27 cellular contexts compared by ENCODE assay signal in the genomic region with DNA sequence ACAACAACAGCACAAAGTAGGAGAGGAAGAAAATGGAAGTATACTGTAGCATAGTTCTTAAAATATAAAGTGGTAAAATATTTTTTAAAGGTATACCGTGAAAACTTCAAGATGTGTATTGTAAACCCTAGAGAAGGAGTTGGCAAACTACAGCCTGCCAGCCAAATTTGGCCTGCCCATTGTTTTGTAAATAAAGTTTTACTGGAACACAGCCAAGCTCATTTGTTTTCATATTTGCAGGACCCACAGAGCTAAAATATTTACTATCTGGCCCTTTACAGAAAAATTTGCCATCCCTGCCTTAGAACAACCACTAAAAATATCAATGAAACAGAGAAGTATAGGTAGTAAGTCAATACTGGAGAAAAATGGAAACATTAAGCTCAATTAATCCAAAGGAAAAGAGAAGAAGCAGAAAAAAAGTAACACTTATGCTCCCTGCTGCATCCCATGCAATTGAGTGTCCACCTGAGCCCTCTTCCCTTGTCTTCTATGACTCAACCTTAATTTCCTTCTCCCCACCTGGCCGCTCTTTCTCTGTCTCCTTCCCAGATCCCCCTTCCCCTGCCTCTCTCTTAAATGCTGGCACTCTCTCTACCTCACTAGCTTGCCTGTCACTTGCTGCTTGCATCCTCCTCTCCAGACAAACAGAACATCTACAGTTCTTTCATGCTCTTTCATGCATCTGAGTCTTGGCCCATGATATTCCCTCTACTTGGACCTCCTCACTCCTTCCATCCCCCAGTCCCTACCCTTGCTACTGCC.
"Had no signal": no experiment of that assay in that cellular context is flagged by ENCODE, and none has a peak within 500 bp of the region (broad histone marks: within the 10 kb centered on the region; RNA-seq: fewer than 3 reads in every experiment).

No MANE protein-coding gene starts in this region.

- H3K27me3 Mint-ChIP-seq: memory B cell had no signal

- DNase-seq: effector memory CD4-positive, alpha-beta T cell; glutamatergic neuron; immature natural killer cell; left cardiac atrium; left ventricle myocardium inferior; lower lobe of right lung; natural killer cell; nucleus accumbens; ovary; right cardiac atrium; small intestine; stimulated activated CD4-positive, alpha-beta T cell treated with anti-CD3 and anti-CD28 coated beads, Interleukin-12 subunit alpha, Interleukin-12 subunit beta, amount 100 ng/mL, for 4 hours; stimulated activated CD4-positive, alpha-beta T cell treated with anti-CD3 and anti-CD28 coated beads, Interleukin-2, amount 100 ng/mL, for 48 hours; stimulated activated CD8-positive, alpha-beta memory T cell treated with anti-CD3 and anti-CD28 coated beads, Interleukin-4, amount 100 ng/mL, for 48 hours; stimulated activated naive CD8-positive, alpha-beta T cell treated with anti-CD3 and anti-CD28 coated beads, Interleukin-15, Interleukin-2, amounts not matched to agents 100 U/mL and 50 U/mL, for 24 hours; tibial artery; upper lobe of left lung had no signal

- H3K36me3 Mint-ChIP-seq: immature natural killer cell; memory B cell; mesothelial cell of epicardium; natural killer cell; stimulated activated effector memory CD8-positive, alpha-beta T cell treated with anti-CD3 and anti-CD28 coated beads, Interleukin-12 subunit alpha, Interleukin-12 subunit beta, amount 100 ng/mL, for 72 hours had no signal

- H3K9me3 ChIP-seq: esophagus muscularis mucosa, gastroesophageal sphincter, left ventricle myocardium inferior, lower lobe of right lung, ovary, suprapubic skin, tibial artery, upper lobe of left lung, vagina had no signal

- H3K36me3 ChIP-seq: esophagus muscularis mucosa, gastroesophageal sphincter, left ventricle myocardium inferior, lower lobe of right lung, ovary, suprapubic skin, tibial artery, upper lobe of left lung, vagina had no signal

- H3K4me1 ChIP-seq: esophagus muscularis mucosa, left ventricle myocardium inferior, lower lobe of right lung, suprapubic skin, tibial artery, upper lobe of left lung, vagina had no signal

- H3K27ac Mint-ChIP-seq: memory B cell; mesothelial cell of epicardium; natural killer cell; stimulated activated effector memory CD8-positive, alpha-beta T cell treated with anti-CD3 and anti-CD28 coated beads, Interleukin-12 subunit alpha, Interleukin-12 subunit beta, amount 100 ng/mL, for 72 hours had no signal

- ATAC-seq: gastroesophageal sphincter; left cardiac atrium; lower lobe of right lung; natural killer cell; right cardiac atrium; stimulated activated effector memory CD8-positive, alpha-beta T cell treated with anti-CD3 and anti-CD28 coated beads, Interleukin-12 subunit alpha, Interleukin-12 subunit beta, amount 100 ng/mL, for 72 hours; stimulated activated naive CD8-positive, alpha-beta T cell treated with anti-CD3 and anti-CD28 coated beads, Interleukin-15, Interleukin-2, amounts not matched to agents 100 U/mL and 50 U/mL, for 24 hours had no signal

- H3K4me3 ChIP-seq: esophagus muscularis mucosa, gastroesophageal sphincter, left ventricle myocardium inferior, lower lobe of right lung, ovary, suprapubic skin, tibial artery, upper lobe of left lung, vagina had no signal

- H3K27me3 ChIP-seq: esophagus muscularis mucosa, gastroesophageal sphincter, ovary, suprapubic skin, tibial artery, upper lobe of left lung, vagina had no signal

- H3K4me3 Mint-ChIP-seq: immature natural killer cell; memory B cell; mesothelial cell of epicardium; natural killer cell; neural crest cell; stimulated activated effector memory CD8-positive, alpha-beta T cell treated with anti-CD3 and anti-CD28 coated beads, Interleukin-12 subunit alpha, Interleukin-12 subunit beta, amount 100 ng/mL, for 72 hours had no signal

- H3K27ac ChIP-seq: epithelial cell of prostate, esophagus muscularis mucosa, gastroesophageal sphincter, left ventricle myocardium inferior, lower lobe of right lung, ovary, suprapubic skin, tibial artery, upper lobe of left lung, vagina had no signal

- H3K9me3 Mint-ChIP-seq: memory B cell; mesothelial cell of epicardium; natural killer cell; neural crest cell; stimulated activated effector memory CD8-positive, alpha-beta T cell treated with anti-CD3 and anti-CD28 coated beads, Interleukin-12 subunit alpha, Interleukin-12 subunit beta, amount 100 ng/mL, for 72 hours had no signal

- FAIRE-seq: keratinocyte, small intestine had no signal

- H3K4me1 Mint-ChIP-seq: immature natural killer cell; mesothelial cell of epicardium; natural killer cell; neural crest cell; stimulated activated effector memory CD8-positive, alpha-beta T cell treated with anti-CD3 and anti-CD28 coated beads, Interleukin-12 subunit alpha, Interleukin-12 subunit beta, amount 100 ng/mL, for 72 hours had no signal
